ENCODE assay signal across 9 cellular contexts in genomic region chr5:67094476-67095300, GRCh38.
DNase-seq lines count a peak whose midpoint lies in the region; ATAC-seq and TF ChIP-seq lines count a peak whose summit lies in the region.
"Had no signal": no experiment of that assay in that cellular context is flagged by ENCODE, and none has a peak within 500 bp of the region (broad histone marks: within the 10 kb centered on the region; RNA-seq: fewer than 3 reads in every experiment).

No MANE protein-coding gene starts in this region.

- H3K4me3 ChIP-seq in astrocyte of the cerebellum (ENCODE audit: low read depth, low read length) (no peak overlapping the region), left ventricle myocardium inferior (peak overlapping the region; percentile 49), prostate gland (no peak overlapping the region), OCI-LY7 (ENCODE audit: low read depth, low read length, poor library complexity, severe bottlenecking) (no peak overlapping the region)

- H3K9me2 ChIP-seq in OCI-LY7 (ENCODE audit: insufficient read depth, low read length), result no peaks in the 10 kb centered on the region

- CTCF ChIA-PET in GM10248 (lab: Yijun Ruan, JAX) (no interaction called here), OCI-LY7 (lab: Charles Lee; ENCODE audit: unreplicated experiment) (no interaction called here)
- CTCF ChIA-PET in activated naive CD4-positive, alpha-beta T cell treated with anti-CD3 and anti-CD28 coated beads for 36 hours (lab: Charles Lee), result interaction anchor here (0.7 kb wide), 1 partner anchor 9 kb away, joined by 3 read pairs; no protein-coding TSS in a partner anchor

- H3K27me3 ChIP-seq in left ventricle myocardium inferior (ENCODE audit: low read depth) (no peaks in the 10 kb centered on the region), prostate gland (replicated peaks; ENCODE audit: insufficient read depth) (no peaks in the 10 kb centered on the region)

- no peak for TF ChIP-seq POLR2A in prostate gland (IDR thresholded peaks at IDR 0.05)

- no TSS peak for BruUV-seq in OCI-LY7 (replicated peaks; lab: Mats Ljungman, UMichigan)

- no peaks in the 10 kb centered on the region for H4K20me1 ChIP-seq in OCI-LY7 (ENCODE audit: insufficient read depth, low read length)

- WGBS in prostate gland, result 64% methylated on average over 4 of the region's 4 CpGs

- H3K9me3 Mint-ChIP-seq in activated naive CD4-positive, alpha-beta T cell treated with anti-CD3 and anti-CD28 coated beads for 36 hours, result no peaks in the 10 kb centered on the region
- H3K9me3 Mint-ChIP-seq: activated naive CD8-positive, alpha-beta T cell treated with anti-CD3 and anti-CD28 coated beads, Interleukin-2, amount 10 ng/mL, durations not matched to agents 7 days and 5 days had no signal

- peaks cover 69% of the 10 kb centered on the region for H3K4me1 ChIP-seq in left ventricle myocardium inferior
- H3K4me1 ChIP-seq in prostate gland (replicated peaks), result no peaks in the 10 kb centered on the region
- no peaks in the 10 kb centered on the region for H3K4me1 ChIP-seq in OCI-LY7 (ENCODE audit: insufficient read depth, low read length, poor library complexity, severe bottlenecking)

- H3K36me3 ChIP-seq in left ventricle myocardium inferior (peaks cover 6% of the 10 kb centered on the region), prostate gland (no peaks in the 10 kb centered on the region), OCI-LY7 (ENCODE audit: insufficient read depth, low read length) (no peaks in the 10 kb centered on the region)

- no peak overlapping the region for H3K27ac Mint-ChIP-seq in activated naive CD4-positive, alpha-beta T cell treated with anti-CD3 and anti-CD28 coated beads for 36 hours
- H3K27ac Mint-ChIP-seq: activated naive CD8-positive, alpha-beta T cell treated with anti-CD3 and anti-CD28 coated beads, Interleukin-2, amount 10 ng/mL, durations not matched to agents 7 days and 5 days had no signal

- no peaks in the 10 kb centered on the region for H3K27me3 Mint-ChIP-seq in activated naive CD4-positive, alpha-beta T cell treated with anti-CD3 and anti-CD28 coated beads for 36 hours (ENCODE audit: low read depth)
- H3K27me3 Mint-ChIP-seq: activated naive CD8-positive, alpha-beta T cell treated with anti-CD3 and anti-CD28 coated beads, Interleukin-2, amount 10 ng/mL, durations not matched to agents 7 days and 5 days had no signal

- no peak overlapping the region for H3K4me2 ChIP-seq in OCI-LY7 (ENCODE audit: low read length)

- no peak for ATAC-seq in HG03196 (IDR thresholded peaks at IDR 0.05; ENCODE audit: unreplicated experiment)

- H3K4me1 Mint-ChIP-seq in activated naive CD4-positive, alpha-beta T cell treated with anti-CD3 and anti-CD28 coated beads for 36 hours (ENCODE audit: low read depth), result peaks cover under 1% of the 10 kb centered on the region
- H3K4me1 Mint-ChIP-seq: activated naive CD8-positive, alpha-beta T cell treated with anti-CD3 and anti-CD28 coated beads, Interleukin-2, amount 10 ng/mL, durations not matched to agents 7 days and 5 days had no signal

- no peaks in the 10 kb centered on the region for H3K9me3 ChIP-seq in left ventricle myocardium inferior (replicated peaks)
- no peaks in the 10 kb centered on the region for H3K9me3 ChIP-seq in prostate gland
- H3K9me3 ChIP-seq in OCI-LY7 (ENCODE audit: low read length), result no peaks in the 10 kb centered on the region

- H2AFZ ChIP-seq in OCI-LY7 (ENCODE audit: low read length), result no peak overlapping the region

- TF ChIP-seq CTCF in astrocyte of the cerebellum (IDR thresholded peaks at IDR 0.05; ENCODE audit: low read depth, low read length, missing control alignments) (no peak), left ventricle myocardium inferior (IDR thresholded peaks at IDR 0.05; ENCODE audit: borderline replicate concordance) (no peak), prostate gland (IDR thresholded peaks at IDR 0.05) (no peak), GM10248 (IDR thresholded peaks at IDR 0.05; ENCODE audit: control extremely low read depth, extremely low read depth, low read depth, missing control alignments) (no peak), OCI-LY7 (conservative IDR thresholded peaks at IDR 0.05; ENCODE audit: low read length) (no peak)

- peaks cover 6% of the 10 kb centered on the region for H3K36me3 Mint-ChIP-seq in activated naive CD4-positive, alpha-beta T cell treated with anti-CD3 and anti-CD28 coated beads for 36 hours (ENCODE audit: low read depth)

- H3K27ac ChIP-seq in left ventricle myocardium inferior (replicated peaks) (peak overlapping the region; percentile 88), prostate gland (peak overlapping the region; percentile 12 to 34), OCI-LY7 (ENCODE audit: low read depth, low read length, poor library complexity, severe bottlenecking) (no peak overlapping the region)

- H3K4me3 Mint-ChIP-seq in activated naive CD4-positive, alpha-beta T cell treated with anti-CD3 and anti-CD28 coated beads for 36 hours, result no peak overlapping the region
- H3K4me3 Mint-ChIP-seq: activated naive CD8-positive, alpha-beta T cell treated with anti-CD3 and anti-CD28 coated beads, Interleukin-2, amount 10 ng/mL, durations not matched to agents 7 days and 5 days had no signal

- DNase-seq in EL, result peak; percentile 61
- peak; percentile 90 for DNase-seq in astrocyte of the cerebellum (ENCODE audit: low read depth)
- no peak for DNase-seq in left ventricle myocardium inferior
- no peak for DNase-seq in prostate gland (ENCODE audit: low spot score)
- no peak for DNase-seq in GM10248 (ENCODE audit: extremely low spot score)
- no peak for DNase-seq in OCI-LY7 (ENCODE audit: low spot score)
- DNase-seq in activated naive CD4-positive, alpha-beta T cell treated with anti-CD3 and anti-CD28 coated beads for 36 hours, result no peak
- DNase-seq: activated naive CD8-positive, alpha-beta T cell treated with anti-CD3 and anti-CD28 coated beads, Interleukin-2, amount 10 ng/mL, durations not matched to agents 7 days and 5 days had no signal

- no peaks in the 10 kb centered on the region for H3K79me2 ChIP-seq in OCI-LY7 (ENCODE audit: insufficient read depth, low read depth, low read length)

- intact Hi-C loops in left ventricle myocardium inferior (cut with micrococcal nuclease), result loop anchor here (10.0 kb wide), 1 partner anchor 110 kb away; no protein-coding TSS in a partner anchor
- intact Hi-C loops in prostate gland (cut with DNase I), result no loop called here
- intact Hi-C loops in OCI-LY7 (cut with micrococcal nuclease; ENCODE audit: unreplicated experiment), result no loop called here
- intact Hi-C loops in activated naive CD4-positive, alpha-beta T cell treated with anti-CD3 and anti-CD28 coated beads for 36 hours (cut with micrococcal nuclease), result no loop called here

- POLR2A ChIA-PET in GM10248 (lab: Yijun Ruan, JAX) (no interaction called here), OCI-LY7 (lab: Charles Lee) (no interaction called here)

- in situ Hi-C loops in astrocyte of the cerebellum (cut with HindIII; ENCODE audit: low sequenced_read_pairs), result no loop called here

Comparison
In these comparisons a context has a peak if more than half of its experiments do, and no peak if none do; other contexts are left out.
1. DNase-seq: peak in EL (single experiment) and astrocyte of the cerebellum (single experiment); none in left ventricle myocardium inferior (single experiment), prostate gland (single experiment), GM10248 (single experiment), OCI-LY7 (single experiment) and activated naive CD4-positive, alpha-beta T cell treated with anti-CD3 and anti-CD28 coated beads for 36 hours (single experiment).